14 cellular contexts compared by ENCODE assay signal in genomic region chr2:148493822-148494563, GRCh38.
DNase-seq lines count a peak whose midpoint lies in the region; ATAC-seq, FAIRE-seq and TF ChIP-seq lines count a peak whose summit lies in the region.
"Had no signal": no experiment of that assay in that cellular context is flagged by ENCODE, and none has a peak within 500 bp of the region (broad histone marks: within the 10 kb centered on the region; RNA-seq: fewer than 3 reads in every experiment).

No MANE protein-coding gene starts in this region.

- no peaks in the 10 kb centered on the region for H3K27me3 ChIP-seq in upper lobe of left lung

- ATAC-seq in GM21423 (IDR thresholded peaks at IDR 0.05; ENCODE audit: unreplicated experiment) (peak; percentile 55), HG03342 (IDR thresholded peaks at IDR 0.05; ENCODE audit: unreplicated experiment) (peak; percentile 68), activated B cell treated with CpG ODN at 0.5 μM for 24 hours (ENCODE audit: low read depth) (peak; percentile 60), GM18520 (IDR thresholded peaks at IDR 0.05; ENCODE audit: unreplicated experiment) (no peak), upper lobe of left lung (ENCODE audit: low FRiP score in 2 of 2) (no peak)

- no peak for TF ChIP-seq POLR2A in upper lobe of left lung (IDR thresholded peaks at IDR 0.05)

- intact Hi-C loops in activated B cell treated with CpG ODN at 0.5 μM for 24 hours (cut with micrococcal nuclease), result no loop called here

- TF ChIP-seq EP300 in upper lobe of left lung (IDR thresholded peaks at IDR 0.05), result no peak

- peak overlapping the region; percentile 78 for H3K4me3 Mint-ChIP-seq in activated B cell treated with CpG ODN at 0.5 μM for 24 hours

- H3K27ac Mint-ChIP-seq in activated B cell treated with CpG ODN at 0.5 μM for 24 hours, result peak overlapping the region; percentile 93
- H3K27ac Mint-ChIP-seq: progenitor cell of endocrine pancreas had no signal

- peaks cover 40% of the 10 kb centered on the region for H3K4me1 Mint-ChIP-seq in activated B cell treated with CpG ODN at 0.5 μM for 24 hours

- no peaks in the 10 kb centered on the region for H3K4me1 ChIP-seq in upper lobe of left lung

- POLR2A ChIA-PET in activated B cell treated with CpG ODN at 0.5 μM for 24 hours (lab: Charles Lee), result interaction anchor here (0.6 to 2.0 kb wide), 2 partner anchors 473 to 649 kb away, joined by 3 to 8 read pairs; partner anchors contain the start of genes MBD5 and ORC4

- peaks cover 0 to 8% (median 4%) of the 10 kb centered on the region in 4 donors for H3K36me3 ChIP-seq in upper lobe of left lung

- peak; percentile 71 for FAIRE-seq in GM18507 (lab: Jason Lieb, UNC)
- FAIRE-seq: G401.6, TTC549 had no signal

- WGBS in upper lobe of left lung, 2 donors, result 51 to 60% methylated on average over 2 of the region's 2 CpGs

- H3K9me3 ChIP-seq in upper lobe of left lung, result no peaks in the 10 kb centered on the region

- no peak overlapping the region for H3K27ac ChIP-seq in upper lobe of left lung

- no peaks in the 10 kb centered on the region for H3K9me3 Mint-ChIP-seq in activated B cell treated with CpG ODN at 0.5 μM for 24 hours

- TF ChIP-seq CTCF in activated B cell treated with CpG ODN at 0.5 μM for 24 hours (IDR thresholded peaks at IDR 0.05) (no peak), upper lobe of left lung (IDR thresholded peaks at IDR 0.05) (no peak)

- peaks cover 5% of the 10 kb centered on the region for H3K36me3 Mint-ChIP-seq in activated B cell treated with CpG ODN at 0.5 μM for 24 hours (ENCODE audit: low read depth)

- no peak overlapping the region for H3K4me3 ChIP-seq in upper lobe of left lung

- H3K27me3 Mint-ChIP-seq in activated B cell treated with CpG ODN at 0.5 μM for 24 hours, result no peaks in the 10 kb centered on the region
- H3K27me3 Mint-ChIP-seq: progenitor cell of endocrine pancreas had no signal

- no peak for DNase-seq in GM18507 (ENCODE audit: extremely low spot score, insufficient read length, low read depth)
- no peak for DNase-seq in activated B cell treated with CpG ODN at 0.5 μM for 24 hours
- no peak for DNase-seq in NCI-H510A treated with DMSO at 0.1 percent for 48 hours (lab: John Stamatoyannopoulos, UW)
- no peak for DNase-seq in upper lobe of left lung
- DNase-seq in stimulated activated CD4-positive, alpha-beta T cell treated with anti-CD3 and anti-CD28 coated beads, Interleukin-4, amount 100 ng/mL, for 1 hour, result no peak
- DNase-seq: AML-193, head of caudate nucleus, NCI-H1417 had no signal

- CTCF ChIA-PET in activated B cell treated with CpG ODN at 0.5 μM for 24 hours (lab: Charles Lee), result interaction anchor here (1.8 kb wide), 1 partner anchor 15 kb away, joined by 11 read pairs; no protein-coding TSS in a partner anchor

Comparison
In these comparisons a context has a peak if more than half of its experiments do, and no peak if none do; other contexts are left out.
1. ATAC-seq: peak in GM21423 (single experiment), HG03342 (single experiment) and activated B cell treated with CpG ODN at 0.5 μM for 24 hours (single experiment); none in GM18520 (single experiment) and upper lobe of left lung (0 of 2).